2 cellular contexts compared by ENCODE assay signal in the genomic region with DNA sequence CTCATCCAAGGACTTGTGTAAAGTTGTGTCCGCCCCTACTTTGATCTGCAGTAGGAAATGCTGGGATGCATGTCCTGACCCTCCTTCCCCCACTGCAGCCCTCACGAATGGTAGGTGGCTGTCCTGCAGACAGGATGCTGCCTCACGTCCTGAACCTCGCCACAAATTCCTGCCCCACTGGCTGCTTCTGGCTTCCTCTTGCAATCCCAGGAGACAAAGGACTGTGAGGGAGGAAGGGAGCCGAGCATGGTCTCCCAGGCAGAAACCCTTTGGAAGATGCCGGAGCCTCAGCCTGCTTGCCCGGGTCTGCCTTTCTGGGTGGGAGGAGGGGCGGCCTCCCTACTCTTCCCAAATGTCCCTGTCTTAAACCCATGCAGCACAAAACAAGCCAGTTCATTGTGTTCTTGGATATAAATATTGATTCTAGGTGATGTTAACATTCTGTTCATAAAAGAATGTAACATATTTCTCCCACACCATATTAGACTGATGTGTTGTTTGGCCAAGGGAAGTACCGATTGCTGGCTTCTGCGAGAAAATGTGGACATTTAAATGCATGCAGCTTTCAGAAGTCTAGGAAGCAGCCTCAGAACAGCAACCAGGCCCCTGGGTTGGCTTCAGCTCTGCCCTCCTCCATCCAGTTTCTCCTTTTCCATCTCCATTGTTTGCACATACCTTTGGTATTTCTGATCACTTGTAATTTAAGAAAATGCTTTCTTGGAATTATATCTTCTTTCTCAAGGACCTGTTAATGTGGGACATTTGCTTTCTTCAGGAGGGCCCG.
TF ChIP-seq lines count a peak whose summit lies in the region.

No MANE protein-coding gene starts in this region.

TF ChIP-seq in SK-N-SH, 30 proteins besides CTCF, POLR2A, EP300 and RAD21:
- TF ChIP-seq, protein P1, sequence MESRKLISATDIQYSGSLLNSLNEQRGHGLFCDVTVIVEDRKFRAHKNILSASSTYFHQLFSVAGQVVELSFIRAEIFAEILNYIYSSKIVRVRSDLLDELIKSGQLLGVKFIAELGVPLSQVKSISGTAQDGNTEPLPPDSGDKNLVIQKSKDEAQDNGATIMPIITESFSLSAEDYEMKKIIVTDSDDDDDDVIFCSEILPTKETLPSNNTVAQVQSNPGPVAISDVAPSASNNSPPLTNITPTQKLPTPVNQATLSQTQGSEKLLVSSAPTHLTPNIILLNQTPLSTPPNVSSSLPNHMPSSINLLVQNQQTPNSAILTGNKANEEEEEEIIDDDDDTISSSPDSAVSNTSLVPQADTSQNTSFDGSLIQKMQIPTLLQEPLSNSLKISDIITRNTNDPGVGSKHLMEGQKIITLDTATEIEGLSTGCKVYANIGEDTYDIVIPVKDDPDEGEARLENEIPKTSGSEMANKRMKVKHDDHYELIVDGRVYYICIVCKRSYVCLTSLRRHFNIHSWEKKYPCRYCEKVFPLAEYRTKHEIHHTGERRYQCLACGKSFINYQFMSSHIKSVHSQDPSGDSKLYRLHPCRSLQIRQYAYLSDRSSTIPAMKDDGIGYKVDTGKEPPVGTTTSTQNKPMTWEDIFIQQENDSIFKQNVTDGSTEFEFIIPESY (IDR thresholded peaks at IDR 0.05; ENCODE audit: borderline replicate concordance, low read depth): no peak
- TF ChIP-seq, protein P2, sequence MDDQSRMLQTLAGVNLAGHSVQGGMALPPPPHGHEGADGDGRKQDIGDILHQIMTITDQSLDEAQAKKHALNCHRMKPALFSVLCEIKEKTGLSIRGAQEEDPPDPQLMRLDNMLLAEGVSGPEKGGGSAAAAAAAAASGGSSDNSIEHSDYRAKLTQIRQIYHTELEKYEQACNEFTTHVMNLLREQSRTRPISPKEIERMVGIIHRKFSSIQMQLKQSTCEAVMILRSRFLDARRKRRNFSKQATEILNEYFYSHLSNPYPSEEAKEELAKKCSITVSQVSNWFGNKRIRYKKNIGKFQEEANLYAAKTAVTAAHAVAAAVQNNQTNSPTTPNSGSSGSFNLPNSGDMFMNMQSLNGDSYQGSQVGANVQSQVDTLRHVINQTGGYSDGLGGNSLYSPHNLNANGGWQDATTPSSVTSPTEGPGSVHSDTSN (IDR thresholded peaks at IDR 0.05): no peak
- TF ChIP-seq FOXJ3 (CRISPR knock-in tag; IDR thresholded peaks at IDR 0.05) (no peak), MEF2A (IDR thresholded peaks at IDR 0.05; ENCODE audit: borderline replicate concordance, low read depth) (no peak), TEAD4 (IDR thresholded peaks at IDR 0.05; ENCODE audit: borderline replicate concordance, insufficient read depth) (no peak), GATA2 (CRISPR knock-in tag; IDR thresholded peaks at IDR 0.05) (no peak), ELF1 (IDR thresholded peaks at IDR 0.05) (no peak), RCOR1 (IDR thresholded peaks at IDR 0.05; ENCODE audit: low read length) (no peak), RFX5 (IDR thresholded peaks at IDR 0.05; ENCODE audit: low read length) (no peak), JUND (IDR thresholded peaks at IDR 0.05) (no peak), NFIC (IDR thresholded peaks at IDR 0.05; ENCODE audit: borderline replicate concordance) (no peak), SIN3A (IDR thresholded peaks at IDR 0.05; ENCODE audit: borderline replicate concordance, low read depth, low read length) (no peak), FOXM1 (IDR thresholded peaks at IDR 0.05; ENCODE audit: low read depth) (no peak)
- TF ChIP-seq, protein P3, sequence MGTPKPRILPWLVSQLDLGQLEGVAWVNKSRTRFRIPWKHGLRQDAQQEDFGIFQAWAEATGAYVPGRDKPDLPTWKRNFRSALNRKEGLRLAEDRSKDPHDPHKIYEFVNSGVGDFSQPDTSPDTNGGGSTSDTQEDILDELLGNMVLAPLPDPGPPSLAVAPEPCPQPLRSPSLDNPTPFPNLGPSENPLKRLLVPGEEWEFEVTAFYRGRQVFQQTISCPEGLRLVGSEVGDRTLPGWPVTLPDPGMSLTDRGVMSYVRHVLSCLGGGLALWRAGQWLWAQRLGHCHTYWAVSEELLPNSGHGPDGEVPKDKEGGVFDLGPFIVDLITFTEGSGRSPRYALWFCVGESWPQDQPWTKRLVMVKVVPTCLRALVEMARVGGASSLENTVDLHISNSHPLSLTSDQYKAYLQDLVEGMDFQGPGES (IDR thresholded peaks at IDR 0.05; ENCODE audit: low read depth, low read length): no peak
- TF ChIP-seq, protein P4, sequence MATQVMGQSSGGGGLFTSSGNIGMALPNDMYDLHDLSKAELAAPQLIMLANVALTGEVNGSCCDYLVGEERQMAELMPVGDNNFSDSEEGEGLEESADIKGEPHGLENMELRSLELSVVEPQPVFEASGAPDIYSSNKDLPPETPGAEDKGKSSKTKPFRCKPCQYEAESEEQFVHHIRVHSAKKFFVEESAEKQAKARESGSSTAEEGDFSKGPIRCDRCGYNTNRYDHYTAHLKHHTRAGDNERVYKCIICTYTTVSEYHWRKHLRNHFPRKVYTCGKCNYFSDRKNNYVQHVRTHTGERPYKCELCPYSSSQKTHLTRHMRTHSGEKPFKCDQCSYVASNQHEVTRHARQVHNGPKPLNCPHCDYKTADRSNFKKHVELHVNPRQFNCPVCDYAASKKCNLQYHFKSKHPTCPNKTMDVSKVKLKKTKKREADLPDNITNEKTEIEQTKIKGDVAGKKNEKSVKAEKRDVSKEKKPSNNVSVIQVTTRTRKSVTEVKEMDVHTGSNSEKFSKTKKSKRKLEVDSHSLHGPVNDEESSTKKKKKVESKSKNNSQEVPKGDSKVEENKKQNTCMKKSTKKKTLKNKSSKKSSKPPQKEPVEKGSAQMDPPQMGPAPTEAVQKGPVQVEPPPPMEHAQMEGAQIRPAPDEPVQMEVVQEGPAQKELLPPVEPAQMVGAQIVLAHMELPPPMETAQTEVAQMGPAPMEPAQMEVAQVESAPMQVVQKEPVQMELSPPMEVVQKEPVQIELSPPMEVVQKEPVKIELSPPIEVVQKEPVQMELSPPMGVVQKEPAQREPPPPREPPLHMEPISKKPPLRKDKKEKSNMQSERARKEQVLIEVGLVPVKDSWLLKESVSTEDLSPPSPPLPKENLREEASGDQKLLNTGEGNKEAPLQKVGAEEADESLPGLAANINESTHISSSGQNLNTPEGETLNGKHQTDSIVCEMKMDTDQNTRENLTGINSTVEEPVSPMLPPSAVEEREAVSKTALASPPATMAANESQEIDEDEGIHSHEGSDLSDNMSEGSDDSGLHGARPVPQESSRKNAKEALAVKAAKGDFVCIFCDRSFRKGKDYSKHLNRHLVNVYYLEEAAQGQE (IDR thresholded peaks at IDR 0.05; ENCODE audit: low read depth, low read length): no peak
- TF ChIP-seq, protein P5, sequence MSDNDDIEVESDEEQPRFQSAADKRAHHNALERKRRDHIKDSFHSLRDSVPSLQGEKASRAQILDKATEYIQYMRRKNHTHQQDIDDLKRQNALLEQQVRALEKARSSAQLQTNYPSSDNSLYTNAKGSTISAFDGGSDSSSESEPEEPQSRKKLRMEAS (IDR thresholded peaks at IDR 0.05; ENCODE audit: low read depth): no peak
- TF ChIP-seq, protein P6, sequence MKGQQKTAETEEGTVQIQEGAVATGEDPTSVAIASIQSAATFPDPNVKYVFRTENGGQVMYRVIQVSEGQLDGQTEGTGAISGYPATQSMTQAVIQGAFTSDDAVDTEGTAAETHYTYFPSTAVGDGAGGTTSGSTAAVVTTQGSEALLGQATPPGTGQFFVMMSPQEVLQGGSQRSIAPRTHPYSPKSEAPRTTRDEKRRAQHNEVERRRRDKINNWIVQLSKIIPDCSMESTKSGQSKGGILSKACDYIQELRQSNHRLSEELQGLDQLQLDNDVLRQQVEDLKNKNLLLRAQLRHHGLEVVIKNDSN (IDR thresholded peaks at IDR 0.05; ENCODE audit: borderline replicate concordance, low read depth): no peak

TF ChIP-seq in SK-N-SH treated with all-trans-retinoic acid at 6 μM for 48 hours, 23 proteins besides CTCF, POLR2A, EP300 and RAD21 (continued from another document):
- TF ChIP-seq, protein P7, sequence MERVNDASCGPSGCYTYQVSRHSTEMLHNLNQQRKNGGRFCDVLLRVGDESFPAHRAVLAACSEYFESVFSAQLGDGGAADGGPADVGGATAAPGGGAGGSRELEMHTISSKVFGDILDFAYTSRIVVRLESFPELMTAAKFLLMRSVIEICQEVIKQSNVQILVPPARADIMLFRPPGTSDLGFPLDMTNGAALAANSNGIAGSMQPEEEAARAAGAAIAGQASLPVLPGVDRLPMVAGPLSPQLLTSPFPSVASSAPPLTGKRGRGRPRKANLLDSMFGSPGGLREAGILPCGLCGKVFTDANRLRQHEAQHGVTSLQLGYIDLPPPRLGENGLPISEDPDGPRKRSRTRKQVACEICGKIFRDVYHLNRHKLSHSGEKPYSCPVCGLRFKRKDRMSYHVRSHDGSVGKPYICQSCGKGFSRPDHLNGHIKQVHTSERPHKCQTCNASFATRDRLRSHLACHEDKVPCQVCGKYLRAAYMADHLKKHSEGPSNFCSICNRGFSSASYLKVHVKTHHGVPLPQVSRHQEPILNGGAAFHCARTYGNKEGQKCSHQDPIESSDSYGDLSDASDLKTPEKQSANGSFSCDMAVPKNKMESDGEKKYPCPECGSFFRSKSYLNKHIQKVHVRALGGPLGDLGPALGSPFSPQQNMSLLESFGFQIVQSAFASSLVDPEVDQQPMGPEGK (CRISPR knock-in tag; IDR thresholded peaks at IDR 0.05; ENCODE audit: borderline replicate concordance): no peak
